In genomic region chr20:37406010-37406998, GRCh38 we compare ENCODE assay signal across 8 cellular contexts.
DNase-seq lines count a peak whose midpoint lies in the region; ATAC-seq lines count a peak whose summit lies in the region.

No MANE protein-coding gene starts in this region.

- no peak overlapping the region for H3K27ac Mint-ChIP-seq in stimulated activated memory B cell treated with anti-CD40 and anti-IgM and Interleukin-4, amounts not matched to agents 10 μg/mL and 1 μg/mL and 100 μg/mL, for 72 hours

- H3K4me1 Mint-ChIP-seq in stimulated activated memory B cell treated with anti-CD40 and anti-IgM and Interleukin-4, amounts not matched to agents 10 μg/mL and 1 μg/mL and 100 μg/mL, for 72 hours = peaks cover 30% of the 10 kb centered on the region

- peaks cover 26% of the 10 kb centered on the region for H3K36me3 Mint-ChIP-seq in stimulated activated memory B cell treated with anti-CD40 and anti-IgM and Interleukin-4, amounts not matched to agents 10 μg/mL and 1 μg/mL and 100 μg/mL, for 72 hours

- peak; percentile 5 to 43 for DNase-seq in activated CD4-positive, alpha-beta T cell treated with anti-CD3 and anti-CD28 coated beads for 4 hours
- DNase-seq in activated CD4-positive, alpha-beta T cell treated with anti-CD3 and anti-CD28 coated beads, Interleukin-2, amount 50 U/mL, for 4 hours = no peak
- DNase-seq in KG1 (lab: John Stamatoyannopoulos, UW) (peak; percentile 9), T1000 (lab: John Stamatoyannopoulos, UW) (peak; percentile 15), dermis blood vessel endothelial cell (peak; percentile 51)

- peaks cover 37% of the 10 kb centered on the region for H3K36me3 ChIP-seq in mesodermal cell (ENCODE audit: control insufficient read depth, insufficient read depth, low read length)

- H3K9me3 Mint-ChIP-seq in stimulated activated memory B cell treated with anti-CD40 and anti-IgM and Interleukin-4, amounts not matched to agents 10 μg/mL and 1 μg/mL and 100 μg/mL, for 72 hours = no peaks in the 10 kb centered on the region

- peaks cover 24% of the 10 kb centered on the region for H3K27me3 Mint-ChIP-seq in stimulated activated memory B cell treated with anti-CD40 and anti-IgM and Interleukin-4, amounts not matched to agents 10 μg/mL and 1 μg/mL and 100 μg/mL, for 72 hours

- peak; percentile 51 for ATAC-seq in stimulated activated memory B cell treated with anti-CD40 and anti-IgM and Interleukin-4, amounts not matched to agents 10 μg/mL and 1 μg/mL and 100 μg/mL, for 72 hours
- ATAC-seq in HG03159 (IDR thresholded peaks at IDR 0.05; ENCODE audit: unreplicated experiment) = no peak

- no peaks in the 10 kb centered on the region for H3K9me3 ChIP-seq in mesodermal cell (ENCODE audit: control insufficient read depth, low read length)

- peak overlapping the region; percentile 11 for H3K27ac ChIP-seq in mesodermal cell (ENCODE audit: low read depth, low read length, severe bottlenecking)

- peak overlapping the region; percentile 2 for H3K4me3 ChIP-seq in mesodermal cell (ENCODE audit: extremely low read depth, insufficient read depth, low read length, poor library complexity, severe bottlenecking)

- H3K4me1 ChIP-seq in mesodermal cell (ENCODE audit: control insufficient read depth, insufficient read depth, low read length, poor library complexity, severe bottlenecking) = peaks cover 22% of the 10 kb centered on the region

- H3K4me3 Mint-ChIP-seq in stimulated activated memory B cell treated with anti-CD40 and anti-IgM and Interleukin-4, amounts not matched to agents 10 μg/mL and 1 μg/mL and 100 μg/mL, for 72 hours = peak overlapping the region; percentile 65

- WGBS in mesodermal cell (ENCODE audit: insufficient coverage in 2 of 2), 2 experiments = 15 to 21% methylated on average over 29 to 44 of the region's 49 CpGs

Comparison
In these comparisons a context has a peak if more than half of its experiments do, and no peak if none do; other contexts are left out.
1. DNase-seq: peak in activated CD4-positive, alpha-beta T cell treated with anti-CD3 and anti-CD28 coated beads for 4 hours (2 of 2), KG1 (single experiment), T1000 (single experiment) and dermis blood vessel endothelial cell (single experiment); none in activated CD4-positive, alpha-beta T cell treated with anti-CD3 and anti-CD28 coated beads, Interleukin-2, amount 50 U/mL, for 4 hours (0 of 2).